Comparison of ENCODE assay signal across 9 cellular contexts in genomic region chr20:36827541-36828279, GRCh38. TPM values are rescaled to one million over a fixed set of nuclear protein-coding genes. Genes with fewer than 3 reads are reported as not detected.
DNase-seq lines count a peak whose midpoint lies in the region; ATAC-seq and TF ChIP-seq lines count a peak whose summit lies in the region.
"Had no signal": no experiment of that assay in that cellular context is flagged by ENCODE, and none has a peak within 500 bp of the region (broad histone marks: within the 10 kb centered on the region; RNA-seq: fewer than 3 reads in every experiment).

No MANE protein-coding gene starts in this region.

- TF ChIP-seq POLR2A in heart left ventricle (IDR thresholded peaks at IDR 0.05), result no peak

- H3K27ac ChIP-seq in heart left ventricle, result peak overlapping the region in 10 of 12 donors; percentile 35 to 91 (median 64)

- H3K27me3 ChIP-seq in heart left ventricle, result no peaks in the 10 kb centered on the region

- no peak for TF ChIP-seq CTCF in heart left ventricle (IDR thresholded peaks at IDR 0.05)
- no peak for TF ChIP-seq CTCF in MCF 10A (IDR thresholded peaks at IDR 0.05; ENCODE audit: unreplicated experiment)

- H3K4me3 Mint-ChIP-seq in MCF 10A (ENCODE audit: unreplicated experiment), result no peak overlapping the region

- peaks cover 0 to 65% (median 53%) of the 10 kb centered on the region in 9 donors for H3K36me3 ChIP-seq in heart left ventricle

- no peaks in the 10 kb centered on the region for H3K9me3 Mint-ChIP-seq in MCF 10A (ENCODE audit: unreplicated experiment)
- H3K9me3 Mint-ChIP-seq: activated naive CD4-positive, alpha-beta T cell treated with anti-CD3 and anti-CD28 coated beads, Interleukin-2, amount 50 U/mL, for 72 hours had no signal

- POLR2A ChIA-PET in MCF 10A (lab: Yijun Ruan, JAX), result no interaction called here

- H3K27ac Mint-ChIP-seq in MCF 10A (ENCODE audit: low read depth, unreplicated experiment), result no peak overlapping the region
- H3K27ac Mint-ChIP-seq: activated naive CD4-positive, alpha-beta T cell treated with anti-CD3 and anti-CD28 coated beads, Interleukin-2, amount 50 U/mL, for 72 hours had no signal

- no TSS peak for BruUV-seq in MCF 10A (replicated peaks; lab: Mats Ljungman, UMichigan)

- H3K4me1 Mint-ChIP-seq in MCF 10A (ENCODE audit: insufficient read depth, unreplicated experiment), result peaks cover 5% of the 10 kb centered on the region

- H3K36me3 Mint-ChIP-seq in MCF 10A (ENCODE audit: insufficient read depth, unreplicated experiment), result peaks cover 41% of the 10 kb centered on the region
- H3K36me3 Mint-ChIP-seq: activated naive CD4-positive, alpha-beta T cell treated with anti-CD3 and anti-CD28 coated beads, Interleukin-2, amount 50 U/mL, for 72 hours had no signal

- DNase-seq in heart left ventricle (peak; percentile 49 to 85 (median 73)), MCF 10A (ENCODE audit: unreplicated experiment) (no peak), HuH-7.5 (ENCODE audit: low spot score) (no peak), DMS79 treated with DMSO at 0.1 percent for 48 hours (lab: John Stamatoyannopoulos, UW) (no peak), dedifferentiated amniotic fluid mesenchymal stem cell (ENCODE audit: extremely low spot score) (no peak)

- H3K9me3 ChIP-seq in heart left ventricle, result no peaks in the 10 kb centered on the region

- CTCF ChIA-PET in MCF 10A (lab: Yijun Ruan, JAX), result interaction anchor here (0.6 to 2.3 kb wide), 2 partner anchors 8 to 83 kb away, joined by 4 to 6 read pairs; no protein-coding TSS in a partner anchor

- ATAC-seq in GM18499 (IDR thresholded peaks at IDR 0.05; ENCODE audit: insufficient read depth, unreplicated experiment) (peak; percentile 54), GM21367 (IDR thresholded peaks at IDR 0.05; ENCODE audit: unreplicated experiment) (peak; percentile 81), HG03354 (IDR thresholded peaks at IDR 0.05; ENCODE audit: poor library complexity, severe bottlenecking, unreplicated experiment) (peak; percentile 84), heart left ventricle (peak; percentile 52 to 74 (median 60))
- ATAC-seq: activated naive CD4-positive, alpha-beta T cell treated with anti-CD3 and anti-CD28 coated beads, Interleukin-2, amount 50 U/mL, for 72 hours had no signal

- no peak overlapping the region for H3K4me3 ChIP-seq in heart left ventricle

- peaks cover 11 to 65% (median 44%) of the 10 kb centered on the region in 12 donors for H3K4me1 ChIP-seq in heart left ventricle

- H3K27me3 Mint-ChIP-seq in MCF 10A (ENCODE audit: insufficient read depth, unreplicated experiment), result no peaks in the 10 kb centered on the region

- intact Hi-C loops in heart left ventricle (cut with DNase I) (loop anchor here in 1 of 10 donors (5.0 kb wide), 2 partner anchors 35 kb away; a partner anchor contains a TSS), MCF 10A (cut with micrococcal nuclease) (no loop called here)

- WGBS in heart left ventricle, 4 donors, result 56 to 64% (median 62%) methylated on average over 6 to 11 of the region's 11 CpGs

RNA-seq across cellular contexts. Expression of gene TLDC2, which starts 48.2 kb away (rescaled TPM):
- total RNA-seq in heart left ventricle (not detected), MCF 10A (2022) (not detected in 2 replicates)
- under 1 TPM in 1 of 2 donors, not detected in 1; 0.15 TPM for polyA plus RNA-seq in heart left ventricle
- total RNA-seq: activated naive CD4-positive, alpha-beta T cell treated with anti-CD3 and anti-CD28 coated beads, Interleukin-2, amount 50 U/mL, for 72 hours had no signal

RNA-seq across cellular contexts. Expression of gene DSN1, which starts 54.1 kb away (rescaled TPM):
- 1 to 10 TPM; 3.7 to 6.2 (median 4.9) TPM for total RNA-seq in heart left ventricle
- polyA plus RNA-seq in heart left ventricle, result 1 to 10 TPM; 3.2 to 7.0 TPM
- 7.8 and 8.4 TPM in 2 replicates for total RNA-seq in MCF 10A (2022)

Comparison
In these comparisons a context has a peak if more than half of its experiments do, and no peak if none do; other contexts are left out.
1. DNase-seq: peak in heart left ventricle (5 of 5); none in MCF 10A (single experiment), HuH-7.5 (single experiment), DMS79 treated with DMSO at 0.1 percent for 48 hours (single experiment) and dedifferentiated amniotic fluid mesenchymal stem cell (single experiment).
2. Peak in every context shown above with its lines, with median percentiles within 50 percentile points of each other: ATAC-seq.